In genomic region chr2:54620948-54621347, GRCh38 we compare ENCODE assay signal across 13 cellular contexts.
"Had no signal": no experiment of that assay in that cellular context is flagged by ENCODE, and none has a peak within 500 bp of the region (broad histone marks: within the 10 kb centered on the region; RNA-seq: fewer than 3 reads in every experiment).

No MANE protein-coding gene starts in this region.

- H3K27me3 ChIP-seq: brain microvascular endothelial cell, tibial nerve had no signal

- H3K27ac ChIP-seq: brain microvascular endothelial cell had no signal

- DNase-seq: activated CD4-positive, alpha-beta memory T cell treated with anti-CD3 and anti-CD28 coated beads for 36 hours; activated CD4-positive, CD25-positive, alpha-beta regulatory T cell treated with anti-CD3 and anti-CD28 coated beads, Interleukin-2, amount 50 U/mL, for 72 hours; activated naive CD4-positive, alpha-beta T cell treated with anti-CD3 and anti-CD28 coated beads for 36 hours; amygdala; brain microvascular endothelial cell; endodermal cell; mucosa of descending colon; stimulated activated CD4-positive, alpha-beta T cell treated with anti-CD3 and anti-CD28 coated beads, Interleukin-4, amount 100 ng/mL, for 1 hour; stimulated activated CD8-positive, alpha-beta memory T cell treated with anti-CD3 and anti-CD28 coated beads, Interleukin-4, amount 100 ng/mL, for 48 hours had no signal

- H3K27me3 Mint-ChIP-seq: activated CD4-positive, alpha-beta memory T cell treated with anti-CD3 and anti-CD28 coated beads for 36 hours; natural killer cell treated with Interleukin-12 subunit alpha and Interleukin-12 subunit beta and Interleukin-15 and Interleukin-18, amount 100 ng/mL, for 72 hours had no signal

- H3K27ac Mint-ChIP-seq: activated CD4-positive, alpha-beta memory T cell treated with anti-CD3 and anti-CD28 coated beads for 36 hours; activated naive CD4-positive, alpha-beta T cell treated with anti-CD3 and anti-CD28 coated beads for 36 hours; T-helper 2 cell treated with Interferon-gamma antibody and Interleukin-4, amounts not matched to agents 5 μg/mL and 100 μg/mL, for 36 hours had no signal

- H3K9me3 Mint-ChIP-seq: activated CD4-positive, alpha-beta memory T cell treated with anti-CD3 and anti-CD28 coated beads for 36 hours; activated naive CD4-positive, alpha-beta T cell treated with anti-CD3 and anti-CD28 coated beads for 36 hours; endodermal cell; natural killer cell treated with Interleukin-12 subunit alpha and Interleukin-12 subunit beta and Interleukin-15 and Interleukin-18, amount 100 ng/mL, for 72 hours; T-helper 2 cell treated with Interferon-gamma antibody and Interleukin-4, amounts not matched to agents 5 μg/mL and 100 μg/mL, for 36 hours had no signal

- H3K4me3 ChIP-seq: lung, mucosa of descending colon, tibial nerve had no signal

- H3K9me3 ChIP-seq: mucosa of descending colon, tibial nerve had no signal

- ATAC-seq: mucosa of descending colon; natural killer cell treated with Interleukin-12 subunit alpha and Interleukin-12 subunit beta and Interleukin-15 and Interleukin-18, amount 100 ng/mL, for 72 hours had no signal

- H3K4me3 Mint-ChIP-seq: activated CD4-positive, alpha-beta memory T cell treated with anti-CD3 and anti-CD28 coated beads for 36 hours; activated naive CD4-positive, alpha-beta T cell treated with anti-CD3 and anti-CD28 coated beads for 36 hours; endodermal cell; natural killer cell treated with Interleukin-12 subunit alpha and Interleukin-12 subunit beta and Interleukin-15 and Interleukin-18, amount 100 ng/mL, for 72 hours; T-helper 2 cell treated with Interferon-gamma antibody and Interleukin-4, amounts not matched to agents 5 μg/mL and 100 μg/mL, for 36 hours had no signal

- H3K4me1 Mint-ChIP-seq: endodermal cell had no signal
